Comparison of ENCODE assay signal across 1 cellular context in genomic region chr18:11981633-11982366, GRCh38.
A peak's percentile ranks its signal among the peaks of the same experiment; 100 is the strongest.
TF ChIP-seq lines count a peak whose summit lies in the region.

No MANE protein-coding gene starts in this region.

TF ChIP-seq in HepG2, 621 proteins besides CTCF, POLR2A, EP300 and RAD21 (continued from another document and continues in another):
- peak; percentile 58 for TF ChIP-seq ZNF687 (CRISPR knock-in tag; IDR thresholded peaks at IDR 0.05)
- TF ChIP-seq ZNF124 (CRISPR knock-in tag; IDR thresholded peaks at IDR 0.05): no peak
- no peak for TF ChIP-seq ZNF572 (CRISPR knock-in tag; IDR thresholded peaks at IDR 0.05)
- no peak for TF ChIP-seq ZBTB4 (CRISPR knock-in tag; IDR thresholded peaks at IDR 0.05; ENCODE audit: borderline replicate concordance)
- TF ChIP-seq RNF2 (conservative IDR thresholded peaks at IDR 0.05; ENCODE audit: low read depth): 0 out of 2 replicates have a peak, but pooled peaks have one; percentile 58
- TF ChIP-seq CREM (IDR thresholded peaks at IDR 0.05): no peak
- TF ChIP-seq CREM (CRISPR knock-in tag; IDR thresholded peaks at IDR 0.05): no peak
- TF ChIP-seq BCL6 (CRISPR knock-in tag; IDR thresholded peaks at IDR 0.05): 0 out of 2 replicates have a peak, but pooled peaks have one; percentile 33
- TF ChIP-seq FOSL2 (CRISPR knock-in tag; IDR thresholded peaks at IDR 0.05): no peak
- TF ChIP-seq CBX2 (IDR thresholded peaks at IDR 0.05; ENCODE audit: low read depth, low read length): no peak
- TF ChIP-seq CBX2 (CRISPR knock-in tag; IDR thresholded peaks at IDR 0.05; ENCODE audit: low read depth): no peak
- no peak for TF ChIP-seq ZNF318 (CRISPR knock-in tag; IDR thresholded peaks at IDR 0.05)
- 0 out of 2 replicates have a peak, but pooled peaks have one; percentile 46 for TF ChIP-seq SP140L (CRISPR knock-in tag; IDR thresholded peaks at IDR 0.05; ENCODE audit: borderline replicate concordance)
- TF ChIP-seq MTA3 (CRISPR knock-in tag; IDR thresholded peaks at IDR 0.05): no peak
- TF ChIP-seq MZF1 (CRISPR knock-in tag; IDR thresholded peaks at IDR 0.05; ENCODE audit: borderline replicate concordance): no peak
- no peak for TF ChIP-seq ZBTB8A (CRISPR knock-in tag; IDR thresholded peaks at IDR 0.05; ENCODE audit: borderline replicate concordance, low read depth)
- no peak for TF ChIP-seq NFE2L2 (IDR thresholded peaks at IDR 0.05; ENCODE audit: low read length)
- no peak for TF ChIP-seq ZBTB34 (CRISPR knock-in tag; IDR thresholded peaks at IDR 0.05)
- 0 out of 2 replicates have a peak, but pooled peaks have one; percentile 45 for TF ChIP-seq ZNF142 (CRISPR knock-in tag; IDR thresholded peaks at IDR 0.05)
- TF ChIP-seq RFXAP (CRISPR knock-in tag; IDR thresholded peaks at IDR 0.05; ENCODE audit: borderline replicate concordance): no peak
- TF ChIP-seq ATRX (CRISPR knock-in tag; IDR thresholded peaks at IDR 0.05; ENCODE audit: borderline replicate concordance): no peak
- 0 out of 2 replicates have a peak, but pooled peaks have one; percentile 1 for TF ChIP-seq THAP11 (CRISPR knock-in tag; IDR thresholded peaks at IDR 0.05)
- TF ChIP-seq TFDP2 (CRISPR knock-in tag; IDR thresholded peaks at IDR 0.05): no peak
- TF ChIP-seq CSRNP2 (CRISPR knock-in tag; conservative IDR thresholded peaks at IDR 0.05; ENCODE audit: low read depth): no peak
- no peak for TF ChIP-seq ZNF430 (CRISPR knock-in tag; IDR thresholded peaks at IDR 0.05)
